ENCODE assay signal across 1 cellular context in the genomic region with DNA sequence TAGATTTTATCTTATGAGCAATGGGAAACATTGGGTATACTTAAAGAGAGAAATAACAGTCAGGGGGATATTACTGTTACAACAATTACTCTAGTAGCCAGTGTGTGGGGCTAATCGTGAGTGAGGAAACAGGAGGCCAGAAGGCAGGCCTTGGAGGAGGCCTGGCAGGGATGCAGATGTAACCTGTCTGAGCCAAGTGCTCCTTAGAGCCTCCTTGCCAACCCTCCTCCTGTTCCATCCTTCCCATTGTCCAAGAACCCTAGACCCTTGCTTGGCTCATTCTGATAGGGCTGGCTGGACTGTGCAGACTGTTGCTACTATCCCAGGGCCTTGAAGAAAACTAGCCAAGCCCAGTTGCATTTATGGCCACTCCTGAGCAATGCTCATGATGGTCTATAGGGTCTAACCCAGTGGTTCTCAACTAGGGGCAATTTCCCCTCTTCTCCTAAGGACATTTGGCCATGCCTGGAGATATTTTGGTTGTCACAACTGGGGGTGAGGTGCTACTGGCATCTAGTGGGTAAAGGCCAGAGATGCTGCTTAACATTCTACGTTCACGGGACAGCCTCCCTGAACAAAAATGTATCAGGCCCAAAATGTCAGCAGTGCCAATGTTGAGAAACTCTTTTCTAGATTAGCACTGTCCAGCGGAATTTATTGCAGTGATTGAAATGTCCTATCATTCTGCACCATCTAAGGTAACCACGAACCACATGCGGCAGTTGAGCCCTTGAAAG.
TF ChIP-seq lines count a peak whose summit lies in the region.

No MANE protein-coding gene starts in this region.

TF ChIP-seq in HCT116, 20 proteins besides CTCF, POLR2A, EP300 and RAD21:
- no peak for TF ChIP-seq SIN3A (IDR thresholded peaks at IDR 0.05; ENCODE audit: low read depth)
- TF ChIP-seq ZFX (IDR thresholded peaks at IDR 0.05) = no peak
- TF ChIP-seq CBX3 (IDR thresholded peaks at IDR 0.05; ENCODE audit: low read depth) = no peak
- no peak for TF ChIP-seq EZH2phosphoT487 (IDR thresholded peaks at IDR 0.05; ENCODE audit: borderline replicate concordance)
TF ChIP-seq in HCT116: peak in this region for 0.
